Comparison of ENCODE assay signal across 2 cellular contexts in genomic region chr6:25896252-25896651, GRCh38.
A peak's percentile ranks its signal among the peaks of the same experiment; 100 is the strongest.
TF ChIP-seq lines count a peak whose summit lies in the region.

No MANE protein-coding gene starts in this region.

TF ChIP-seq in GM12878, 131 proteins besides CTCF, POLR2A, EP300 and RAD21:
- no peak for TF ChIP-seq PAX8 (IDR thresholded peaks at IDR 0.05)
- TF ChIP-seq ZBTB40 (IDR thresholded peaks at IDR 0.05; ENCODE audit: borderline replicate concordance) = no peak
- 0 out of 2 replicates have a peak, but pooled peaks have one; percentile 4 for TF ChIP-seq SPI1 (IDR thresholded peaks at IDR 0.05; ENCODE audit: borderline replicate concordance, insufficient read depth, low read depth, low read length)
- no peak for TF ChIP-seq SKIL (IDR thresholded peaks at IDR 0.05; ENCODE audit: low read depth, poor library complexity, severe bottlenecking)
- TF ChIP-seq ESRRA (IDR thresholded peaks at IDR 0.05; ENCODE audit: low read length) = no peak
- no peak for TF ChIP-seq ASH2L (IDR thresholded peaks at IDR 0.05; ENCODE audit: borderline replicate concordance, low read depth)
TF ChIP-seq in GM12878: peak in this region for 1.

TF ChIP-seq in K562, 482 proteins besides CTCF, POLR2A, EP300 and RAD21:
- TF ChIP-seq ZBTB49 (CRISPR knock-in tag; IDR thresholded peaks at IDR 0.05; ENCODE audit: borderline replicate concordance) = no peak
- no peak for TF ChIP-seq NRF1 (conservative IDR thresholded peaks at IDR 0.05 in 1 of 2, IDR thresholded peaks at IDR 0.05 in 1 of 2)
- no peak for TF ChIP-seq CHD7 (IDR thresholded peaks at IDR 0.05; ENCODE audit: low read depth, low read length)
- TF ChIP-seq PREB (CRISPR knock-in tag; IDR thresholded peaks at IDR 0.05) = no peak
- TF ChIP-seq SPI1 (IDR thresholded peaks at IDR 0.05; ENCODE audit: borderline replicate concordance, low read depth, low read length) = peak; percentile 90
- TF ChIP-seq ZBTB8A (IDR thresholded peaks at IDR 0.05; ENCODE audit: partially characterized antibody) = no peak
TF ChIP-seq in K562: peak in this region for 1.
